21 cellular contexts compared by ENCODE assay signal in the genomic region with DNA sequence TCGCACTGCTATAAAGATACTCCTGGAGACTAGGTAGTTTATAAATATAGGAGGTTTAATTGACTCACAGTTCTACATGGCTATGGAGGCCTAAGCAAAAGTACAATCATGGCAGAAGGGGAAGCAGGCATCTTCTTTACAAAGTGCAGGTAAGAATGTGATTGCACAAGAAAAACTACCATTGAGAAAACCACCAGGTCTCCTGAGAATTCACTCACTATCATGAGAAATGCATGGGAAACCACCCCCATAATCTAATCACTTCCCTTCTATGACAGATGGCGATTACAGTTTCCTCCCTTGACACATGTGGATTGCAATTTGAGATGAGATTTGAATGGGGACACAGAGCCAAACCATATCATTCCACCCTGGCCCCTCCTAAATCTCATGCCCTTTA.
DNase-seq lines count a peak whose midpoint lies in the region; ATAC-seq and TF ChIP-seq lines count a peak whose summit lies in the region.
"Had no signal": no experiment of that assay in that cellular context is flagged by ENCODE, and none has a peak within 500 bp of the region (broad histone marks: within the 10 kb centered on the region; RNA-seq: fewer than 3 reads in every experiment).

No MANE protein-coding gene starts in this region.

- H3K27ac ChIP-seq in effector memory CD4-positive, alpha-beta T cell (ENCODE audit: insufficient read depth, low read length, poor library complexity, severe bottlenecking): no peak overlapping the region
- no peak overlapping the region for H3K27ac ChIP-seq in breast epithelium
- H3K27ac ChIP-seq: ovary, upper lobe of left lung had no signal

- H3K4me3 ChIP-seq in effector memory CD4-positive, alpha-beta T cell (ENCODE audit: insufficient read depth, low read depth, low read length, poor library complexity, severe bottlenecking): no peak overlapping the region
- no peak overlapping the region for H3K4me3 ChIP-seq in breast epithelium
- H3K4me3 ChIP-seq: MG63, ovary, upper lobe of left lung had no signal

- H3K9me3 ChIP-seq in effector memory CD4-positive, alpha-beta T cell (ENCODE audit: control insufficient read depth, low read length): no peaks in the 10 kb centered on the region
- H3K9me3 ChIP-seq in breast epithelium: no peaks in the 10 kb centered on the region
- H3K9me3 ChIP-seq: MG63, upper lobe of left lung had no signal

- TF ChIP-seq CTCF in osteocyte (IDR thresholded peaks at IDR 0.05): no peak
- no peak for TF ChIP-seq CTCF in breast epithelium (IDR thresholded peaks at IDR 0.05)

- H3K36me3 ChIP-seq in effector memory CD4-positive, alpha-beta T cell (ENCODE audit: control insufficient read depth, insufficient read depth, low read length): no peaks in the 10 kb centered on the region
- no peaks in the 10 kb centered on the region for H3K36me3 ChIP-seq in breast epithelium
- H3K36me3 ChIP-seq: MG63, ovary, upper lobe of left lung had no signal

- peak; percentile 81 for ATAC-seq in GM18858 (IDR thresholded peaks at IDR 0.05; ENCODE audit: unreplicated experiment)
- peak; percentile 67 for ATAC-seq in GM21737 (IDR thresholded peaks at IDR 0.05; ENCODE audit: unreplicated experiment)
- ATAC-seq in HG03432 (IDR thresholded peaks at IDR 0.05; ENCODE audit: unreplicated experiment): peak; percentile 79
- peak; percentile 86 to 95 for ATAC-seq in naive B cell (ENCODE audit: low read depth in 2 of 2)
- ATAC-seq: activated T-helper 17 cell treated with anti-CD3 and anti-CD28 coated beads, Interleukin-2, amount 50 U/mL, for 72 hours; naive thymus-derived CD4-positive, alpha-beta T cell; right cardiac atrium; Right ventricle myocardium inferior had no signal

- DNase-seq in naive B cell (peak; percentile 30), mesenteric fat pad (ENCODE audit: low spot score) (no peak), osteocyte (ENCODE audit: extremely low spot score, unreplicated experiment) (no peak), breast epithelium (ENCODE audit: low spot score in 2 of 2) (no peak)
- DNase-seq in effector memory CD4-positive, alpha-beta T cell: no peak
- DNase-seq: glutamatergic neuron; IMR-90; MG63; naive thymus-derived CD4-positive, alpha-beta T cell; NCI-H774; OCI-M1; ovary; right cardiac atrium; stimulated activated CD4-positive, alpha-beta T cell treated with anti-CD3 and anti-CD28 coated beads, Interleukin-12 subunit alpha, Interleukin-12 subunit beta, amount 100 ng/mL, for 4 hours; SW 1271; upper lobe of left lung had no signal

- no peaks in the 10 kb centered on the region for H3K27me3 ChIP-seq in effector memory CD4-positive, alpha-beta T cell (replicated peaks; ENCODE audit: control insufficient read depth, insufficient read depth, low read length, poor library complexity, severe bottlenecking)
- no peaks in the 10 kb centered on the region for H3K27me3 ChIP-seq in breast epithelium
- H3K27me3 ChIP-seq: MG63, ovary, upper lobe of left lung had no signal

- H3K27me3 Mint-ChIP-seq in naive B cell (peaks cover 0 to 26% (median 23%) of the 10 kb centered on the region in 3 donors), osteocyte (ENCODE audit: unreplicated experiment) (no peaks in the 10 kb centered on the region)
- H3K27me3 Mint-ChIP-seq: activated T-helper 17 cell treated with anti-CD3 and anti-CD28 coated beads, Interleukin-2, amount 50 U/mL, for 72 hours had no signal

- TF ChIP-seq POLR2A in breast epithelium (IDR thresholded peaks at IDR 0.05): no peak

- H3K9me3 Mint-ChIP-seq in naive B cell (peaks cover 0 to 20% (median 13%) of the 10 kb centered on the region in 7 donors), osteocyte (ENCODE audit: unreplicated experiment) (peaks cover 4% of the 10 kb centered on the region)
- H3K9me3 Mint-ChIP-seq: activated T-helper 17 cell treated with anti-CD3 and anti-CD28 coated beads, Interleukin-2, amount 50 U/mL, for 72 hours had no signal

- no peaks in the 10 kb centered on the region for H3K4me1 ChIP-seq in effector memory CD4-positive, alpha-beta T cell (ENCODE audit: control insufficient read depth, insufficient read depth, low read length, poor library complexity, severe bottlenecking)
- no peaks in the 10 kb centered on the region for H3K4me1 ChIP-seq in breast epithelium
- H3K4me1 ChIP-seq: upper lobe of left lung had no signal

- intact Hi-C loops in breast epithelium (cut with DNase I; ENCODE audit: low total_unique reads): no loop called here

- H3K36me3 Mint-ChIP-seq in naive B cell: peaks cover 0 to 9% of the 10 kb centered on the region in 2 donors
- no peaks in the 10 kb centered on the region for H3K36me3 Mint-ChIP-seq in osteocyte (ENCODE audit: unreplicated experiment)
- H3K36me3 Mint-ChIP-seq: naive thymus-derived CD4-positive, alpha-beta T cell had no signal

- H3K27ac Mint-ChIP-seq in naive B cell (peak overlapping the region in 1 of 6 donors; percentile 34), osteocyte (ENCODE audit: unreplicated experiment) (no peak overlapping the region)
- H3K27ac Mint-ChIP-seq: activated T-helper 17 cell treated with anti-CD3 and anti-CD28 coated beads, Interleukin-2, amount 50 U/mL, for 72 hours; naive thymus-derived CD4-positive, alpha-beta T cell had no signal

- H3K4me3 Mint-ChIP-seq in naive B cell (no peak overlapping the region), osteocyte (ENCODE audit: unreplicated experiment) (no peak overlapping the region)
- H3K4me3 Mint-ChIP-seq: activated T-helper 17 cell treated with anti-CD3 and anti-CD28 coated beads, Interleukin-2, amount 50 U/mL, for 72 hours; naive thymus-derived CD4-positive, alpha-beta T cell had no signal

- H3K4me1 Mint-ChIP-seq in naive B cell (peaks cover 5 to 9% (median 7%) of the 10 kb centered on the region in 3 donors), osteocyte (ENCODE audit: unreplicated experiment) (no peaks in the 10 kb centered on the region)
- H3K4me1 Mint-ChIP-seq: activated T-helper 17 cell treated with anti-CD3 and anti-CD28 coated beads, Interleukin-2, amount 50 U/mL, for 72 hours; naive thymus-derived CD4-positive, alpha-beta T cell had no signal
